ENCODE assay signal across 17 cellular contexts in genomic region chr16:1341495-1342388, GRCh38. TPM values are rescaled to one million over a fixed set of nuclear protein-coding genes. Genes with fewer than 3 reads are reported as not detected.
DNase-seq lines count a peak whose midpoint lies in the region; ATAC-seq, FAIRE-seq and TF ChIP-seq lines count a peak whose summit lies in the region.
"Had no signal": no experiment of that assay in that cellular context is flagged by ENCODE, and none has a peak within 500 bp of the region (broad histone marks: within the 10 kb centered on the region; RNA-seq: fewer than 3 reads in every experiment).

No MANE protein-coding gene starts in this region.

- no peak overlapping the region for H2AFZ ChIP-seq in HepG2 (ENCODE audit: low read length)

- no peak for DNase-seq in HepG2 (ENCODE audit: low spot score)
- DNase-seq in right lobe of liver = no peak
- no peak for DNase-seq in stimulated activated naive B cell treated with anti-CD40 and anti-IgM and Interleukin-4, amounts not matched to agents 10 μg/mL and 1 μg/mL and 100 μg/mL, for 72 hours
- no peak for DNase-seq in pons (ENCODE audit: low spot score)
- no peak for DNase-seq in NCI-H128 (lab: John Stamatoyannopoulos, UW; ENCODE audit: unreplicated experiment)
- DNase-seq: activated T-cell treated with anti-CD3 and anti-CD28 coated beads, Interleukin-2, amount 50 U/mL, for 48 hours; DMS79; mammary epithelial cell; NCI-H2029 treated with DMSO at 0.1 percent for 48 hours; NCI-H526 had no signal

- no peak overlapping the region for H3K9ac ChIP-seq in HepG2 (ENCODE audit: insufficient read depth, low read depth, low read length)

- H3K4me1 ChIP-seq in HepG2 (ENCODE audit: insufficient read depth, low read length) (peaks cover 19% of the 10 kb centered on the region), right lobe of liver (peaks cover 0 to 13% (median 6%) of the 10 kb centered on the region in 4 donors)

- no peaks in the 10 kb centered on the region for H4K20me1 ChIP-seq in HepG2 (ENCODE audit: insufficient read depth, low read length)

- no peak for TF ChIP-seq RAD21 in HepG2 (CRISPR knock-in tag; IDR thresholded peaks at IDR 0.05)

- H3K4me3 ChIP-seq in HepG2 (replicated peaks in 1 of 3; ENCODE audit: insufficient read depth in 1 of 3, low read depth in 2 of 3, low read length in 3 of 3) = 0 out of 6 replicates have a peak overlapping the region, but pooled peaks of 1 of the 3 experiments have one; percentile 59
- no peak overlapping the region for H3K4me3 ChIP-seq in right lobe of liver

- WGBS in HepG2 (ENCODE audit: low lambda C conversion rate) = 89% methylated on average over 5 of the region's 38 CpGs
- no CpG with 5 or more reads among the region's 38 CpGs for WGBS in right lobe of liver (ENCODE audit: insufficient coverage, low coverage, low lambda C conversion rate, missing lambda C conversion rate)

- in situ Hi-C loops in HepG2 (cut with HindIII; ENCODE audit: extremely low pct_ligation_motif_present, low pct_unique_long_range_greater_than_20kb) = no loop called here

- H3K4me1 Mint-ChIP-seq in activated T-helper 17 cell treated with anti-CD3 and anti-CD28 coated beads, Interleukin-2, amount 50 U/mL, for 72 hours = peaks cover 7% of the 10 kb centered on the region
- peaks cover 21 to 33% of the 10 kb centered on the region in 2 donors for H3K4me1 Mint-ChIP-seq in stimulated activated naive B cell treated with anti-CD40 and anti-IgM and Interleukin-4, amounts not matched to agents 10 μg/mL and 1 μg/mL and 100 μg/mL, for 72 hours

- POLR2A ChIA-PET in HepG2 (lab: Yijun Ruan, JAX) = no interaction called here

- H3K4me3 Mint-ChIP-seq in activated T-helper 17 cell treated with anti-CD3 and anti-CD28 coated beads, Interleukin-2, amount 50 U/mL, for 72 hours = peak overlapping the region; percentile 73
- H3K4me3 Mint-ChIP-seq in stimulated activated naive B cell treated with anti-CD40 and anti-IgM and Interleukin-4, amounts not matched to agents 10 μg/mL and 1 μg/mL and 100 μg/mL, for 72 hours = peak overlapping the region; percentile 50 to 70

- TF ChIP-seq POLR2A in HepG2 (IDR thresholded peaks at IDR 0.05; ENCODE audit: insufficient read depth in 1 of 2, low read depth in 2 of 2, low read length in 2 of 2) = no peak
- no peak for TF ChIP-seq POLR2A in right lobe of liver (IDR thresholded peaks at IDR 0.05)

- H3K27ac ChIP-seq in HepG2 (ENCODE audit: extremely low read length, insufficient read depth, low read length) (no peak overlapping the region), right lobe of liver (no peak overlapping the region), KOPT-K1 (ENCODE audit: low read depth, low read length, poor library complexity, severe bottlenecking) (peak overlapping the region; percentile 46)
- H3K27ac ChIP-seq: ascending aorta, coronary artery, epithelial cell of prostate, RWPE1 had no signal

- H3K36me3 Mint-ChIP-seq in activated T-helper 17 cell treated with anti-CD3 and anti-CD28 coated beads, Interleukin-2, amount 50 U/mL, for 72 hours (ENCODE audit: low read depth) = no peaks in the 10 kb centered on the region
- no peaks in the 10 kb centered on the region for H3K36me3 Mint-ChIP-seq in stimulated activated naive B cell treated with anti-CD40 and anti-IgM and Interleukin-4, amounts not matched to agents 10 μg/mL and 1 μg/mL and 100 μg/mL, for 72 hours

- ATAC-seq in HepG2 = no peak
- ATAC-seq in right lobe of liver = no peak
- no peak for ATAC-seq in activated T-helper 17 cell treated with anti-CD3 and anti-CD28 coated beads, Interleukin-2, amount 50 U/mL, for 72 hours (replicated peaks)
- no peak for ATAC-seq in stimulated activated naive B cell treated with anti-CD40 and anti-IgM and Interleukin-4, amounts not matched to agents 10 μg/mL and 1 μg/mL and 100 μg/mL, for 72 hours (replicated peaks)
- ATAC-seq in GM21526 (IDR thresholded peaks at IDR 0.05; ENCODE audit: low FRiP score, unreplicated experiment) = no peak

- FAIRE-seq in HepG2 (lab: Jason Lieb, UNC) = no peak

- H3K9me3 ChIP-seq in HepG2 (ENCODE audit: low read length) (no peaks in the 10 kb centered on the region), right lobe of liver (no peaks in the 10 kb centered on the region), KOPT-K1 (ENCODE audit: insufficient read depth, low read length, poor library complexity, severe bottlenecking) (no peaks in the 10 kb centered on the region)
- H3K9me3 ChIP-seq: ascending aorta had no signal

- H3K79me2 ChIP-seq in HepG2 (ENCODE audit: insufficient read depth, low read length) = no peaks in the 10 kb centered on the region

- BruUV-seq in HepG2 (replicated peaks; lab: Mats Ljungman, UMichigan) = no TSS peak

- CTCF ChIA-PET in HepG2 (lab: Yijun Ruan, JAX; ENCODE audit: low intra/inter-chr PET ratio, low total read pairs) = no interaction called here

- no peaks in the 10 kb centered on the region for H3K27me3 Mint-ChIP-seq in activated T-helper 17 cell treated with anti-CD3 and anti-CD28 coated beads, Interleukin-2, amount 50 U/mL, for 72 hours
- H3K27me3 Mint-ChIP-seq in stimulated activated naive B cell treated with anti-CD40 and anti-IgM and Interleukin-4, amounts not matched to agents 10 μg/mL and 1 μg/mL and 100 μg/mL, for 72 hours = peaks cover 0 to 2% of the 10 kb centered on the region in 2 donors

- TF ChIP-seq EP300 in HepG2 (IDR thresholded peaks at IDR 0.05; ENCODE audit: low read depth in 2 of 2, low read length in 2 of 2) = no peak
- no peak for TF ChIP-seq EP300 in HepG2 (CRISPR knock-in tag; IDR thresholded peaks at IDR 0.05; ENCODE audit: borderline replicate concordance)

- intact Hi-C loops in HepG2 (cut with micrococcal nuclease; ENCODE audit: unreplicated experiment) (no loop called here), right lobe of liver (cut with DNase I) (no loop called here)

- H3K27ac Mint-ChIP-seq in activated T-helper 17 cell treated with anti-CD3 and anti-CD28 coated beads, Interleukin-2, amount 50 U/mL, for 72 hours = no peak overlapping the region
- H3K27ac Mint-ChIP-seq in stimulated activated naive B cell treated with anti-CD40 and anti-IgM and Interleukin-4, amounts not matched to agents 10 μg/mL and 1 μg/mL and 100 μg/mL, for 72 hours = peak overlapping the region; percentile 68

- peaks cover 4 to 31% of the 10 kb centered on the region in 2 experiments; a peak in 3 of 5 replicates for H3K27me3 ChIP-seq in HepG2 (ENCODE audit: control insufficient read depth in 1 of 2, insufficient read depth in 2 of 2, low read length in 2 of 2)
- H3K27me3 ChIP-seq in right lobe of liver = no peaks in the 10 kb centered on the region
- H3K27me3 ChIP-seq: ascending aorta had no signal

- H3K36me3 ChIP-seq in HepG2 (replicated peaks in 1 of 2; ENCODE audit: control insufficient read depth in 1 of 2, insufficient read depth in 2 of 2, low read length in 2 of 2) (no peaks in the 10 kb centered on the region), right lobe of liver (no peaks in the 10 kb centered on the region), KOPT-K1 (ENCODE audit: insufficient read depth, low read length) (no peaks in the 10 kb centered on the region)
- H3K36me3 ChIP-seq: ascending aorta had no signal

- H3K4me2 ChIP-seq in HepG2 (ENCODE audit: low read depth, low read length) = peak overlapping the region; percentile 71; the same call in 1 of the 2 replicates

- H3K9me3 Mint-ChIP-seq in activated T-helper 17 cell treated with anti-CD3 and anti-CD28 coated beads, Interleukin-2, amount 50 U/mL, for 72 hours = no peaks in the 10 kb centered on the region
- no peaks in the 10 kb centered on the region for H3K9me3 Mint-ChIP-seq in stimulated activated naive B cell treated with anti-CD40 and anti-IgM and Interleukin-4, amounts not matched to agents 10 μg/mL and 1 μg/mL and 100 μg/mL, for 72 hours

- TF ChIP-seq CTCF in HepG2 (CRISPR knock-in tag; IDR thresholded peaks at IDR 0.05) = no peak
- TF ChIP-seq CTCF in right lobe of liver (IDR thresholded peaks at IDR 0.05) = no peak

RNA-seq across cellular contexts. Expression of gene BAIAP3, which starts 8.3 kb away (rescaled TPM):
- total RNA-seq in HepG2 (2016; rRNA removed; fragmentation: Illumina TruSeq; extraction: Trizol) = 2.0 and 3.2 TPM in 2 replicates
- total RNA-seq in HepG2 (2016; cell fraction: cytosol; rRNA removed; fragmentation: Illumina TruSeq; extraction: Trizol; ENCODE audit: low read depth) = 0.40 and 0.79 TPM in 2 replicates
- 1.2 and 2.4 TPM in 2 replicates for total RNA-seq in HepG2 (2016; cell fraction: insoluble cytoplasmic fraction; rRNA removed; fragmentation: Illumina TruSeq; extraction: Trizol)
- total RNA-seq in HepG2 (2016; cell fraction: membrane; rRNA removed; fragmentation: Illumina TruSeq; extraction: Trizol) = 0.80 and 1.3 TPM in 2 replicates
- total RNA-seq in HepG2 (2016; cell fraction: nucleus; rRNA removed; fragmentation: Illumina TruSeq; extraction: Trizol) = 2.8 and 4.0 TPM in 2 replicates
- 5.7 and 9.1 TPM in 2 replicates for polyA plus RNA-seq in HepG2 (2011; rRNA removed)
- polyA plus RNA-seq in HepG2 (2011; cell fraction: cytosol; rRNA removed) = 2.2 and 2.3 TPM in 2 replicates
- polyA plus RNA-seq in HepG2 (2011; cell fraction: nucleus; rRNA removed) = 91.6 and 123 TPM in 2 replicates
- 3.7 and 4.3 TPM in 2 replicates for polyA plus RNA-seq in HepG2 (2012)
- polyA plus RNA-seq in HepG2 (2016; cell fraction: cytosol; fragmentation: Illumina TruSeq; extraction: Trizol; ENCODE audit: low read depth) = 0.31 and 0.35 TPM in 2 replicates
- 1.0 and 2.5 TPM in 2 replicates for polyA plus RNA-seq in HepG2 (2016; cell fraction: insoluble cytoplasmic fraction; fragmentation: Illumina TruSeq; extraction: Trizol; ENCODE audit: low read depth)
- polyA plus RNA-seq in HepG2 (2016; cell fraction: membrane; fragmentation: Illumina TruSeq; extraction: Trizol; ENCODE audit: low read depth) = 0.46 and 0.62 TPM in 2 replicates
- polyA plus RNA-seq in HepG2 (2016; cell fraction: nucleus; fragmentation: Illumina TruSeq; extraction: Trizol; ENCODE audit: insufficient read depth, low read depth) = 5.9 and 9.4 TPM in 2 replicates
- 0.40 and 7.9 TPM in 2 replicates for polyA minus RNA-seq in HepG2 (2011; rRNA and poly(A)+ RNA removed; ENCODE audit: low replicate concordance)
- 2.1 and 2.6 TPM in 2 replicates for polyA minus RNA-seq in HepG2 (2011; cell fraction: cytosol; rRNA and poly(A)+ RNA removed)
- 12.2 and 20.9 TPM in 2 replicates for polyA minus RNA-seq in HepG2 (2011; cell fraction: nucleus; rRNA and poly(A)+ RNA removed)
- 1 to 10 TPM; 5.4 to 7.6 (median 5.8) TPM for total RNA-seq in right lobe of liver
- 1 to 10 TPM in 1 of 2 donors, under 1 TPM in 1; 0.71 to 2.2 TPM for total RNA-seq in activated T-helper 17 cell treated with anti-CD3 and anti-CD28 coated beads, Interleukin-2, amount 50 U/mL, for 72 hours

RNA-seq across cellular contexts. Expression of gene TSR3, which starts 9.9 kb away (rescaled TPM):
- total RNA-seq in HepG2 (2016; rRNA removed; fragmentation: Illumina TruSeq; extraction: Trizol) (45.1 and 51.0 TPM in 2 replicates), right lobe of liver (10 to 100 TPM; 20.7 to 66.5 (median 24.5) TPM)
- total RNA-seq in HepG2 (2016; cell fraction: cytosol; rRNA removed; fragmentation: Illumina TruSeq; extraction: Trizol; ENCODE audit: low read depth) = 118 and 125 TPM in 2 replicates
- total RNA-seq in HepG2 (2016; cell fraction: insoluble cytoplasmic fraction; rRNA removed; fragmentation: Illumina TruSeq; extraction: Trizol) = 49.3 and 52.7 TPM in 2 replicates
- total RNA-seq in HepG2 (2016; cell fraction: membrane; rRNA removed; fragmentation: Illumina TruSeq; extraction: Trizol) = 124 and 132 TPM in 2 replicates
- total RNA-seq in HepG2 (2016; cell fraction: nucleus; rRNA removed; fragmentation: Illumina TruSeq; extraction: Trizol) = 18.2 and 27.2 TPM in 2 replicates
- polyA plus RNA-seq in HepG2 (2011; rRNA removed) = 24.2 and 26.2 TPM in 2 replicates
- polyA plus RNA-seq in HepG2 (2011; cell fraction: cytosol; rRNA removed) = 32.0 and 45.5 TPM in 2 replicates
- polyA plus RNA-seq in HepG2 (2011; cell fraction: nucleus; rRNA removed) = 19.0 and 20.6 TPM in 2 replicates
- polyA plus RNA-seq in HepG2 (2012) = 21.4 TPM in 2 replicates
- 132 and 144 TPM in 2 replicates for polyA plus RNA-seq in HepG2 (2016; cell fraction: cytosol; fragmentation: Illumina TruSeq; extraction: Trizol; ENCODE audit: low read depth)
- 51.4 and 56.6 TPM in 2 replicates for polyA plus RNA-seq in HepG2 (2016; cell fraction: insoluble cytoplasmic fraction; fragmentation: Illumina TruSeq; extraction: Trizol; ENCODE audit: low read depth)
- 124 TPM in 2 replicates for polyA plus RNA-seq in HepG2 (2016; cell fraction: membrane; fragmentation: Illumina TruSeq; extraction: Trizol; ENCODE audit: low read depth)
- 43.7 and 46.5 TPM in 2 replicates for polyA plus RNA-seq in HepG2 (2016; cell fraction: nucleus; fragmentation: Illumina TruSeq; extraction: Trizol; ENCODE audit: insufficient read depth, low read depth)
- 32.8 and 34.9 TPM in 2 replicates for polyA minus RNA-seq in HepG2 (2011; rRNA and poly(A)+ RNA removed; ENCODE audit: low replicate concordance)
- polyA minus RNA-seq in HepG2 (2011; cell fraction: cytosol; rRNA and poly(A)+ RNA removed) = 14.0 and 21.0 TPM in 2 replicates
- 6.6 and 7.2 TPM in 2 replicates for polyA minus RNA-seq in HepG2 (2011; cell fraction: nucleus; rRNA and poly(A)+ RNA removed)
- total RNA-seq in activated T-helper 17 cell treated with anti-CD3 and anti-CD28 coated beads, Interleukin-2, amount 50 U/mL, for 72 hours = 10 to 100 TPM; 36.7 to 64.2 TPM

RNA-seq across cellular contexts. Expression of gene GNPTG, which starts 10.0 kb away (rescaled TPM):
- total RNA-seq in HepG2 (2016; rRNA removed; fragmentation: Illumina TruSeq; extraction: Trizol) (8.8 and 22.7 TPM in 2 replicates), right lobe of liver (10 to 100 TPM; 44.3 to 72.8 (median 63.0) TPM)
- 8.5 and 9.4 TPM in 2 replicates for total RNA-seq in HepG2 (2016; cell fraction: cytosol; rRNA removed; fragmentation: Illumina TruSeq; extraction: Trizol; ENCODE audit: low read depth)
- 7.2 and 22.9 TPM in 2 replicates for total RNA-seq in HepG2 (2016; cell fraction: insoluble cytoplasmic fraction; rRNA removed; fragmentation: Illumina TruSeq; extraction: Trizol)
- total RNA-seq in HepG2 (2016; cell fraction: membrane; rRNA removed; fragmentation: Illumina TruSeq; extraction: Trizol) = 11.3 and 14.3 TPM in 2 replicates
- 18.3 and 21.7 TPM in 2 replicates for total RNA-seq in HepG2 (2016; cell fraction: nucleus; rRNA removed; fragmentation: Illumina TruSeq; extraction: Trizol)
- 71.1 and 79.9 TPM in 2 replicates for polyA plus RNA-seq in HepG2 (2011; rRNA removed)
- polyA plus RNA-seq in HepG2 (2011; cell fraction: cytosol; rRNA removed) = 54.7 and 81.5 TPM in 2 replicates
- 96.1 and 122 TPM in 2 replicates for polyA plus RNA-seq in HepG2 (2011; cell fraction: nucleus; rRNA removed)
- 23.4 and 23.5 TPM in 2 replicates for polyA plus RNA-seq in HepG2 (2012)
- polyA plus RNA-seq in HepG2 (2016; cell fraction: cytosol; fragmentation: Illumina TruSeq; extraction: Trizol; ENCODE audit: low read depth) = 15.1 and 18.1 TPM in 2 replicates
- 15.0 and 19.6 TPM in 2 replicates for polyA plus RNA-seq in HepG2 (2016; cell fraction: insoluble cytoplasmic fraction; fragmentation: Illumina TruSeq; extraction: Trizol; ENCODE audit: low read depth)
- 15.9 and 17.7 TPM in 2 replicates for polyA plus RNA-seq in HepG2 (2016; cell fraction: membrane; fragmentation: Illumina TruSeq; extraction: Trizol; ENCODE audit: low read depth)
- 81.4 and 87.5 TPM in 2 replicates for polyA plus RNA-seq in HepG2 (2016; cell fraction: nucleus; fragmentation: Illumina TruSeq; extraction: Trizol; ENCODE audit: insufficient read depth, low read depth)
- 35.8 and 59.3 TPM in 2 replicates for polyA minus RNA-seq in HepG2 (2011; rRNA and poly(A)+ RNA removed; ENCODE audit: low replicate concordance)
- polyA minus RNA-seq in HepG2 (2011; cell fraction: cytosol; rRNA and poly(A)+ RNA removed) = 14.2 and 19.1 TPM in 2 replicates
- polyA minus RNA-seq in HepG2 (2011; cell fraction: nucleus; rRNA and poly(A)+ RNA removed) = 7.6 and 15.6 TPM in 2 replicates
- 10 to 100 TPM; 22.6 to 24.4 TPM for total RNA-seq in activated T-helper 17 cell treated with anti-CD3 and anti-CD28 coated beads, Interleukin-2, amount 50 U/mL, for 72 hours

RNA-seq across cellular contexts. Expression of gene UBE2I, which starts 32.3 kb away (rescaled TPM):
- total RNA-seq in HepG2 (2016; rRNA removed; fragmentation: Illumina TruSeq; extraction: Trizol) = 75.8 and 87.9 TPM in 2 replicates
- total RNA-seq in HepG2 (2016; cell fraction: cytosol; rRNA removed; fragmentation: Illumina TruSeq; extraction: Trizol; ENCODE audit: low read depth) = 35.5 and 39.4 TPM in 2 replicates
- 66.6 and 79.8 TPM in 2 replicates for total RNA-seq in HepG2 (2016; cell fraction: insoluble cytoplasmic fraction; rRNA removed; fragmentation: Illumina TruSeq; extraction: Trizol)
- total RNA-seq in HepG2 (2016; cell fraction: membrane; rRNA removed; fragmentation: Illumina TruSeq; extraction: Trizol) = 55.4 and 63.3 TPM in 2 replicates
- 41.5 and 41.7 TPM in 2 replicates for total RNA-seq in HepG2 (2016; cell fraction: nucleus; rRNA removed; fragmentation: Illumina TruSeq; extraction: Trizol)
- polyA plus RNA-seq in HepG2 (2011; rRNA removed) = 79.5 and 98.9 TPM in 2 replicates
- polyA plus RNA-seq in HepG2 (2011; cell fraction: cytosol; rRNA removed) = 57.9 and 77.8 TPM in 2 replicates
- polyA plus RNA-seq in HepG2 (2011; cell fraction: nucleus; rRNA removed) = 115 and 128 TPM in 2 replicates
- polyA plus RNA-seq in HepG2 (2012) = 91.6 and 108 TPM in 2 replicates
- polyA plus RNA-seq in HepG2 (2016; cell fraction: cytosol; fragmentation: Illumina TruSeq; extraction: Trizol; ENCODE audit: low read depth) = 94.9 and 118 TPM in 2 replicates
- polyA plus RNA-seq in HepG2 (2016; cell fraction: insoluble cytoplasmic fraction; fragmentation: Illumina TruSeq; extraction: Trizol; ENCODE audit: low read depth) = 181 and 205 TPM in 2 replicates
- polyA plus RNA-seq in HepG2 (2016; cell fraction: membrane; fragmentation: Illumina TruSeq; extraction: Trizol; ENCODE audit: low read depth) = 118 and 119 TPM in 2 replicates
- 163 and 194 TPM in 2 replicates for polyA plus RNA-seq in HepG2 (2016; cell fraction: nucleus; fragmentation: Illumina TruSeq; extraction: Trizol; ENCODE audit: insufficient read depth, low read depth)
- 39.2 and 48.3 TPM in 2 replicates for polyA minus RNA-seq in HepG2 (2011; rRNA and poly(A)+ RNA removed; ENCODE audit: low replicate concordance)
- 54.8 and 55.8 TPM in 2 replicates for polyA minus RNA-seq in HepG2 (2011; cell fraction: cytosol; rRNA and poly(A)+ RNA removed)
- polyA minus RNA-seq in HepG2 (2011; cell fraction: nucleus; rRNA and poly(A)+ RNA removed) = 63.8 and 72.6 TPM in 2 replicates
- 10 to 100 TPM; 25.0 to 48.0 (median 39.3) TPM for total RNA-seq in right lobe of liver
- total RNA-seq in activated T-helper 17 cell treated with anti-CD3 and anti-CD28 coated beads, Interleukin-2, amount 50 U/mL, for 72 hours = 100 to 1,000 TPM; 204 to 206 TPM
